7 cellular contexts compared by ENCODE assay signal in genomic region chr5:143826909-143827514, GRCh38. TPM values are rescaled to one million over a fixed set of nuclear protein-coding genes. Genes with fewer than 3 reads are reported as not detected.
DNase-seq lines count a peak whose midpoint lies in the region; ATAC-seq lines count a peak whose summit lies in the region.

No MANE protein-coding gene starts in this region.

- peak; percentile 95 for ATAC-seq in GM18868 (IDR thresholded peaks at IDR 0.05; ENCODE audit: unreplicated experiment)
- ATAC-seq in activated naive CD8-positive, alpha-beta T cell treated with anti-CD3 and anti-CD28 coated beads, Interleukin-2, amount 10 ng/mL, durations not matched to agents 7 days and 5 days (ENCODE audit: low read depth), result peak; percentile 35

- H3K4me1 ChIP-seq in GM23248 (ENCODE audit: insufficient read depth), result peaks cover 18% of the 10 kb centered on the region

- H3K4me3 Mint-ChIP-seq in activated naive CD8-positive, alpha-beta T cell treated with anti-CD3 and anti-CD28 coated beads, Interleukin-2, amount 10 ng/mL, durations not matched to agents 7 days and 5 days, result no peak overlapping the region

- H3K36me3 ChIP-seq in GM23248 (ENCODE audit: low read depth), result no peaks in the 10 kb centered on the region

- POLR2A ChIA-PET in activated naive CD8-positive, alpha-beta T cell treated with anti-CD3 and anti-CD28 coated beads, Interleukin-2, amount 10 ng/mL, durations not matched to agents 7 days and 5 days (lab: Charles Lee), result no interaction called here

- H3K27ac ChIP-seq in GM23248, result no peak overlapping the region

- DNase-seq in GM23248 (peak; percentile 25), NCI-H1092 treated with DMSO at 0.1 percent for 48 hours (lab: John Stamatoyannopoulos, UW) (peak; percentile 51), NCI-H526 treated with DMSO at 0.1 percent for 48 hours (lab: John Stamatoyannopoulos, UW) (no peak), anterior cingulate cortex (lab: John Stamatoyannopoulos, UW) (no peak), nucleus accumbens (lab: John Stamatoyannopoulos, UW) (no peak)
- no peak for DNase-seq in activated naive CD8-positive, alpha-beta T cell treated with anti-CD3 and anti-CD28 coated beads, Interleukin-2, amount 10 ng/mL, durations not matched to agents 7 days and 5 days

- H3K27ac Mint-ChIP-seq in activated naive CD8-positive, alpha-beta T cell treated with anti-CD3 and anti-CD28 coated beads, Interleukin-2, amount 10 ng/mL, durations not matched to agents 7 days and 5 days, result no peak overlapping the region

- H3K36me3 Mint-ChIP-seq in activated naive CD8-positive, alpha-beta T cell treated with anti-CD3 and anti-CD28 coated beads, Interleukin-2, amount 10 ng/mL, durations not matched to agents 7 days and 5 days, result no peaks in the 10 kb centered on the region

- H3K4me3 ChIP-seq in GM23248, result no peak overlapping the region

- H3K4me2 ChIP-seq in GM23248 (ENCODE audit: unreplicated experiment), result no peak overlapping the region

- H3K9ac ChIP-seq in GM23248, result no peak overlapping the region

- H3K27me3 Mint-ChIP-seq in activated naive CD8-positive, alpha-beta T cell treated with anti-CD3 and anti-CD28 coated beads, Interleukin-2, amount 10 ng/mL, durations not matched to agents 7 days and 5 days, result peaks cover 3% of the 10 kb centered on the region

- no peaks in the 10 kb centered on the region for H3K27me3 ChIP-seq in GM23248 (replicated peaks; ENCODE audit: insufficient read depth)

- H3K79me2 ChIP-seq in GM23248 (ENCODE audit: insufficient read depth), result no peaks in the 10 kb centered on the region

- 57 to 63% methylated on average over 3 of the region's 3 CpGs for WGBS in GM23248 (ENCODE audit: low coverage in 1 of 2, low lambda C conversion rate in 2 of 2, missing lambda C conversion rate in 2 of 2), 2 experiments

- H4K20me1 ChIP-seq in GM23248 (ENCODE audit: insufficient read depth), result no peaks in the 10 kb centered on the region

- H3K9me3 Mint-ChIP-seq in activated naive CD8-positive, alpha-beta T cell treated with anti-CD3 and anti-CD28 coated beads, Interleukin-2, amount 10 ng/mL, durations not matched to agents 7 days and 5 days, result no peaks in the 10 kb centered on the region

- H2AFZ ChIP-seq in GM23248, result 0 out of 2 replicates have a peak overlapping the region, but pooled peaks have one; percentile 19

- peaks cover 4% of the 10 kb centered on the region; the same call in 1 of the 2 replicates for H3F3A ChIP-seq in GM23248 (ENCODE audit: insufficient read depth)

- H3K9me3 ChIP-seq in GM23248 (ENCODE audit: low read depth), result no peaks in the 10 kb centered on the region

- peaks cover 15% of the 10 kb centered on the region for H3K4me1 Mint-ChIP-seq in activated naive CD8-positive, alpha-beta T cell treated with anti-CD3 and anti-CD28 coated beads, Interleukin-2, amount 10 ng/mL, durations not matched to agents 7 days and 5 days

- no peaks in the 10 kb centered on the region for H3K9me2 ChIP-seq in GM23248 (ENCODE audit: insufficient read depth)

- in situ Hi-C loops in GM23248 (cut with MboI), result loop anchor here (5.0 kb wide), 1 partner anchor 425 kb away; the partner anchor contains the start of gene NR3C1

RNA-seq across cellular contexts. Expression of gene HMHB1, which starts 15.1 kb away (rescaled TPM):
- not detected in 2 replicates for total RNA-seq in GM23248 (2014; rRNA removed; shearing (Covaris generic))
- polyA plus RNA-seq in GM23248 (2016; fragmentation: Nextera tagmentation; extraction: Ambion mirVana), result not detected in 2 replicates
- total RNA-seq in activated naive CD8-positive, alpha-beta T cell treated with anti-CD3 and anti-CD28 coated beads, Interleukin-2, amount 10 ng/mL, durations not matched to agents 7 days and 5 days, result not detected

Comparison
In these comparisons a context has a peak if more than half of its experiments do, and no peak if none do; other contexts are left out.
1. DNase-seq: peak in GM23248 (single experiment) and NCI-H1092 treated with DMSO at 0.1 percent for 48 hours (single experiment); none in activated naive CD8-positive, alpha-beta T cell treated with anti-CD3 and anti-CD28 coated beads, Interleukin-2, amount 10 ng/mL, durations not matched to agents 7 days and 5 days (single experiment), NCI-H526 treated with DMSO at 0.1 percent for 48 hours (single experiment), anterior cingulate cortex (0 of 58) and nucleus accumbens (0 of 56).